ENCODE assay signal across 8 cellular contexts in genomic region chr19:6271721-6272410, GRCh38. TPM values are rescaled to one million over a fixed set of nuclear protein-coding genes. Genes with fewer than 3 reads are reported as not detected.
DNase-seq lines count a peak whose midpoint lies in the region; ATAC-seq and TF ChIP-seq lines count a peak whose summit lies in the region.

No MANE protein-coding gene starts in this region.

- H2AFZ ChIP-seq in parathyroid adenoma: peak overlapping the region; percentile 66

- H3K9me3 ChIP-seq in parathyroid adenoma (ENCODE audit: control insufficient read depth, low read length): no peaks in the 10 kb centered on the region

- H3K4me3 ChIP-seq in parathyroid adenoma (ENCODE audit: low read depth, low read length): peak overlapping the region; percentile 39

- peak overlapping the region; percentile 71 for H3K27ac Mint-ChIP-seq in activated T-helper 17 cell treated with anti-CD3 and anti-CD28 coated beads, Interleukin-2, amount 50 U/mL, for 72 hours

- H3K27ac ChIP-seq in parathyroid adenoma: peak overlapping the region; percentile 93

- H3K4me3 Mint-ChIP-seq in activated T-helper 17 cell treated with anti-CD3 and anti-CD28 coated beads, Interleukin-2, amount 50 U/mL, for 72 hours: no peak overlapping the region

- H3K9ac ChIP-seq in parathyroid adenoma: no peak overlapping the region

- no peaks in the 10 kb centered on the region for H3K36me3 ChIP-seq in parathyroid adenoma (ENCODE audit: control insufficient read depth, insufficient read depth, low read length)

- H3K36me3 Mint-ChIP-seq in activated T-helper 17 cell treated with anti-CD3 and anti-CD28 coated beads, Interleukin-2, amount 50 U/mL, for 72 hours (ENCODE audit: low read depth): peaks cover 45% of the 10 kb centered on the region

- H3K9me3 Mint-ChIP-seq in activated T-helper 17 cell treated with anti-CD3 and anti-CD28 coated beads, Interleukin-2, amount 50 U/mL, for 72 hours: no peaks in the 10 kb centered on the region

- H3K27me3 Mint-ChIP-seq in activated T-helper 17 cell treated with anti-CD3 and anti-CD28 coated beads, Interleukin-2, amount 50 U/mL, for 72 hours: no peaks in the 10 kb centered on the region

- no peaks in the 10 kb centered on the region for H3K27me3 ChIP-seq in parathyroid adenoma (ENCODE audit: control insufficient read depth, insufficient read depth, low read length)

- ATAC-seq in activated T-helper 17 cell treated with anti-CD3 and anti-CD28 coated beads, Interleukin-2, amount 50 U/mL, for 72 hours (replicated peaks): no peak
- ATAC-seq in Right ventricle myocardium inferior (peak; percentile 88), HG02973 (IDR thresholded peaks at IDR 0.05; ENCODE audit: unreplicated experiment) (no peak), HG02678 (IDR thresholded peaks at IDR 0.05; ENCODE audit: unreplicated experiment) (no peak), HG03097 (IDR thresholded peaks at IDR 0.05; ENCODE audit: low FRiP score, unreplicated experiment) (no peak)

- TF ChIP-seq CTCF in parathyroid adenoma (IDR thresholded peaks at IDR 0.05): peak; percentile 6

- peaks cover 20% of the 10 kb centered on the region for H3K4me1 Mint-ChIP-seq in activated T-helper 17 cell treated with anti-CD3 and anti-CD28 coated beads, Interleukin-2, amount 50 U/mL, for 72 hours

- peak overlapping the region; percentile 48 for H3K4me2 ChIP-seq in parathyroid adenoma (ENCODE audit: low read length)

- peaks cover 61% of the 10 kb centered on the region for H3K79me2 ChIP-seq in parathyroid adenoma

- DNase-seq in ELF-1 (ENCODE audit: low read depth, low spot score): peak; percentile 79
- DNase-seq in Right ventricle myocardium inferior (ENCODE audit: missing footprints): peak; percentile 93
- DNase-seq in activated T-cell treated with anti-CD3 and anti-CD28 coated beads for 4 hours: no peak

- intact Hi-C loops in Right ventricle myocardium inferior (cut with DNase I): no loop called here

- peaks cover 71% of the 10 kb centered on the region for H3K4me1 ChIP-seq in parathyroid adenoma

RNA-seq across cellular contexts. Expression of gene MLLT1, which starts 7.9 kb away (rescaled TPM):
- total RNA-seq in activated T-helper 17 cell treated with anti-CD3 and anti-CD28 coated beads, Interleukin-2, amount 50 U/mL, for 72 hours: 10 to 100 TPM; 31.3 to 51.8 TPM
- total RNA-seq in Right ventricle myocardium inferior: 40.1 TPM
